In the genomic region with DNA sequence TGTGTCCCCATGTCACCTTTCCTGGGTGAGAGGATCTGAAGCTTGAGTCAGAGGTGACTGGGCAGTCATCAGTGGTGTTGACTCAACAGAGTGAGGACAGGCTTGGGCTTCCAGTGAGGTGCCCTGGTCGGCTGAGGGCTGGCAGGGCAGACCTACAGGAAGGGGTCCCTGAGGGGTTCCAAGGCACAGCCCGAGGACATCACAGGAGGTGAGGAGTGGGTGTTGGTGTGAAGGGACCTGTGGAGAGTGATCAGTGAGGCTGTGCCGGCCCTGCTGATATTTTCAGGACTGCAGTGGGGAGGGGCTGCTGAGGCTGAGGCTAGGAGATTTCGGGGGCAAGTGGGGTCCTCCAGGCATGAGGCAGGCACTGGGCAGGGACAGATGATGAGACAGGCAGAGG, we compare ENCODE assay signal across 22 cellular contexts.
"Had no signal": no experiment of that assay in that cellular context is flagged by ENCODE, and none has a peak within 500 bp of the region (broad histone marks: within the 10 kb centered on the region; RNA-seq: fewer than 3 reads in every experiment).

No MANE protein-coding gene starts in this region.

- H3K27me3 Mint-ChIP-seq: dendritic cell treated with granulocyte-macrophage colony-stimulating factor and Interleukin-4, amounts not matched to agents 40 ng/mL and 50 ng/mL, for 4 days; progenitor cell of endocrine pancreas; stimulated activated naive CD8-positive, alpha-beta T cell treated with anti-CD3 and anti-CD28 coated beads, Interleukin-15, amount 100 ng/mL, for 72 hours had no signal

- ATAC-seq: esophagus mucosa; foreskin keratinocyte; gastroesophageal sphincter; heart right ventricle; left lung; naive thymus-derived CD8-positive, alpha-beta T cell; pancreas; sciatic nerve; stimulated activated naive CD8-positive, alpha-beta T cell treated with anti-CD3 and anti-CD28 coated beads, Interleukin-15, amount 100 ng/mL, for 72 hours had no signal

- H3K4me3 Mint-ChIP-seq: dendritic cell treated with granulocyte-macrophage colony-stimulating factor and Interleukin-4, amounts not matched to agents 40 ng/mL and 50 ng/mL, for 4 days; endodermal cell; naive thymus-derived CD8-positive, alpha-beta T cell; nephron progenitor cell; stimulated activated naive CD8-positive, alpha-beta T cell treated with anti-CD3 and anti-CD28 coated beads, Interleukin-15, amount 100 ng/mL, for 72 hours had no signal

- H3K4me3 ChIP-seq: gastroesophageal sphincter, heart right ventricle, left lung, pancreas, suprapubic skin, transverse colon had no signal

- H3K27ac ChIP-seq: epithelial cell of prostate, foreskin keratinocyte, gastroesophageal sphincter, heart right ventricle, left lung, pancreas, suprapubic skin, transverse colon had no signal

- H3K9me3 ChIP-seq: pancreas, transverse colon had no signal

- H3K36me3 ChIP-seq: gastroesophageal sphincter, heart right ventricle, left lung, pancreas, suprapubic skin, transverse colon had no signal

- H3K27me3 ChIP-seq: foreskin keratinocyte, transverse colon had no signal

- H3K27ac Mint-ChIP-seq: dendritic cell treated with granulocyte-macrophage colony-stimulating factor and Interleukin-4, amounts not matched to agents 40 ng/mL and 50 ng/mL, for 4 days; endodermal cell; naive thymus-derived CD8-positive, alpha-beta T cell; nephron progenitor cell; progenitor cell of endocrine pancreas had no signal

- DNase-seq: caudate nucleus; effector CD8-positive, alpha-beta T cell; endodermal cell; foreskin keratinocyte; heart right ventricle; hippocampal formation; mesendoderm; naive thymus-derived CD8-positive, alpha-beta T cell; nephron progenitor cell; occipital lobe; stimulated activated naive CD4-positive, alpha-beta T cell; stimulated activated naive CD8-positive, alpha-beta T cell treated with anti-CD3 and anti-CD28 coated beads, Interleukin-15, amount 100 ng/mL, for 72 hours; transverse colon had no signal

- H3K4me1 Mint-ChIP-seq: endodermal cell; stimulated activated naive CD8-positive, alpha-beta T cell treated with anti-CD3 and anti-CD28 coated beads, Interleukin-15, amount 100 ng/mL, for 72 hours had no signal

- H3K4me1 ChIP-seq: foreskin keratinocyte, gastroesophageal sphincter, heart right ventricle, left lung, pancreas, suprapubic skin, transverse colon had no signal
